13 cellular contexts compared by ENCODE assay signal in genomic region chrX:119228506-119229290, GRCh38. TPM values are rescaled to one million over a fixed set of nuclear protein-coding genes. Genes with fewer than 3 reads are reported as not detected.
DNase-seq lines count a peak whose midpoint lies in the region; ATAC-seq and TF ChIP-seq lines count a peak whose summit lies in the region.
"Had no signal": no experiment of that assay in that cellular context is flagged by ENCODE, and none has a peak within 500 bp of the region (broad histone marks: within the 10 kb centered on the region; RNA-seq: fewer than 3 reads in every experiment).

No MANE protein-coding gene starts in this region.

- ATAC-seq in GM18498 (IDR thresholded peaks at IDR 0.05; ENCODE audit: unreplicated experiment) (no peak), GM21723 (IDR thresholded peaks at IDR 0.05; ENCODE audit: unreplicated experiment) (no peak), HG03095 (IDR thresholded peaks at IDR 0.05; ENCODE audit: unreplicated experiment) (no peak)
- ATAC-seq: Panc1 had no signal

- no peak overlapping the region for H3K4me3 ChIP-seq in AG04450 (ENCODE audit: low read depth, low read length)
- no peak overlapping the region for H3K4me3 ChIP-seq in mammary epithelial cell (replicated peaks in 1 of 3; ENCODE audit: insufficient read depth in 1 of 3, low read depth in 2 of 3, low read length in 3 of 3)
- no peak overlapping the region for H3K4me3 ChIP-seq in kidney epithelial cell (ENCODE audit: low read depth, low read length)
- H3K4me3 ChIP-seq: uterus had no signal

- no TSS peak for BruUV-seq in mammary epithelial cell (replicated peaks; lab: Mats Ljungman, UMichigan)

- H4K20me1 ChIP-seq in mammary epithelial cell (ENCODE audit: insufficient read depth, low read length), result no peaks in the 10 kb centered on the region

- peaks cover 6% of the 10 kb centered on the region for H3K4me1 ChIP-seq in mammary epithelial cell (ENCODE audit: insufficient read depth, low read length)
- H3K4me1 ChIP-seq: uterus had no signal

- H2AFZ ChIP-seq in mammary epithelial cell (ENCODE audit: low read depth, low read length), result peak overlapping the region; percentile 28

- dilution Hi-C loops in mammary epithelial cell (cut with HindIII; ENCODE audit: low sequenced_read_pairs), result no loop called here

- 44% methylated on average over 6 of the region's 6 CpGs for WGBS in mammary epithelial cell (ENCODE audit: low coverage, missing lambda C conversion rate)

- in situ Hi-C loops in mammary epithelial cell (cut with MboI; ENCODE audit: low sequenced_read_pairs in 2 of 2), result no loop called here

- no peak overlapping the region for H3K9ac ChIP-seq in mammary epithelial cell (ENCODE audit: insufficient read depth, low read length)

- H3K9me3 ChIP-seq in AG04450 (ENCODE audit: control insufficient read depth, insufficient read depth, low read length) (no peaks in the 10 kb centered on the region), mammary epithelial cell (replicated peaks; ENCODE audit: insufficient read depth, low read length) (no peaks in the 10 kb centered on the region)
- H3K9me3 ChIP-seq: uterus had no signal

- H3K36me3 ChIP-seq in mammary epithelial cell (ENCODE audit: insufficient read depth, low read length), result no peaks in the 10 kb centered on the region
- no peaks in the 10 kb centered on the region for H3K36me3 ChIP-seq in kidney epithelial cell (ENCODE audit: control insufficient read depth, insufficient read depth, low read length)
- H3K36me3 ChIP-seq: uterus had no signal

- POLR2A ChIA-PET in AG04450 (lab: Yijun Ruan, JAX), result no interaction called here

- no peaks in the 10 kb centered on the region for H3K79me2 ChIP-seq in mammary epithelial cell (ENCODE audit: insufficient read depth, low read length)

- CTCF ChIA-PET in AG04450 (lab: Charles Lee) (interaction anchor here (0.6 to 1.6 kb wide), 3 partner anchors 11 to 385 kb away, joined by 3 to 7 read pairs (median 4); no protein-coding TSS in a partner anchor), mammary epithelial cell (lab: Charles Lee; ENCODE audit: low non-redundant PET) (no interaction called here)

- no peak overlapping the region for H3K4me2 ChIP-seq in mammary epithelial cell (ENCODE audit: insufficient read depth, low read depth, low read length)

- peak; percentile 56 for DNase-seq in AG04450 (ENCODE audit: low read depth, low spot score)
- DNase-seq in HS-5 (ENCODE audit: low read depth), result peak; percentile 77
- peak; percentile 50 for DNase-seq in mammary epithelial cell
- peak; percentile 68 for DNase-seq in kidney epithelial cell (ENCODE audit: low read depth)
- DNase-seq in activated effector memory CD4-positive, alpha-beta T cell treated with Interleukin-2 at 50 U/mL for 16 hours, result no peak
- DNase-seq: naive B cell, uterus had no signal

- intact Hi-C loops in mammary epithelial cell (cut with micrococcal nuclease), result no loop called here

- TF ChIP-seq CTCF in AG04450 (IDR thresholded peaks at IDR 0.05; ENCODE audit: low read depth, low read length), result no peak
- TF ChIP-seq CTCF in mammary epithelial cell (conservative IDR thresholded peaks at IDR 0.05 in 1 of 2, IDR thresholded peaks at IDR 0.05 in 1 of 2; ENCODE audit: extremely low read depth in 1 of 2, insufficient read depth in 1 of 2, low read depth in 1 of 2, low read length in 2 of 2), result no peak
- no peak for TF ChIP-seq CTCF in kidney epithelial cell (IDR thresholded peaks at IDR 0.05; ENCODE audit: insufficient read depth, low read length, poor library complexity, severe bottlenecking)

- no peak overlapping the region for H3K27ac ChIP-seq in AG04450 (ENCODE audit: low read depth, low read length)
- H3K27ac ChIP-seq in mammary epithelial cell (ENCODE audit: insufficient read depth, low read depth, low read length), result no peak overlapping the region
- H3K27ac ChIP-seq: C4-2B, HL-60, uterus had no signal

- H3K27me3 ChIP-seq in AG04450 (ENCODE audit: control insufficient read depth, insufficient read depth, low read length), result peaks cover 6% of the 10 kb centered on the region
- H3K27me3 ChIP-seq in mammary epithelial cell (ENCODE audit: insufficient read depth, low read length), result no peaks in the 10 kb centered on the region
- no peaks in the 10 kb centered on the region for H3K27me3 ChIP-seq in kidney epithelial cell (ENCODE audit: control insufficient read depth, insufficient read depth, low read length)
- H3K27me3 ChIP-seq: uterus had no signal

RNA-seq across cellular contexts. Expression of gene PGRMC1, which starts 7.4 kb away (rescaled TPM):
- polyA plus RNA-seq in AG04450 (2011; rRNA removed) (76.5 and 110 TPM in 2 replicates), mammary epithelial cell (62.6 TPM)
- polyA minus RNA-seq in AG04450 (2011; rRNA and poly(A)+ RNA removed), result 22.6 and 32.9 TPM in 2 replicates
- total RNA-seq in mammary epithelial cell (10 to 100 TPM; 57.9 to 73.5 TPM), kidney epithelial cell (101 and 107 TPM in 2 replicates)
- polyA minus RNA-seq in mammary epithelial cell, result 44.5 TPM
